Comparison of ENCODE assay signal across 11 cellular contexts in the genomic region with DNA sequence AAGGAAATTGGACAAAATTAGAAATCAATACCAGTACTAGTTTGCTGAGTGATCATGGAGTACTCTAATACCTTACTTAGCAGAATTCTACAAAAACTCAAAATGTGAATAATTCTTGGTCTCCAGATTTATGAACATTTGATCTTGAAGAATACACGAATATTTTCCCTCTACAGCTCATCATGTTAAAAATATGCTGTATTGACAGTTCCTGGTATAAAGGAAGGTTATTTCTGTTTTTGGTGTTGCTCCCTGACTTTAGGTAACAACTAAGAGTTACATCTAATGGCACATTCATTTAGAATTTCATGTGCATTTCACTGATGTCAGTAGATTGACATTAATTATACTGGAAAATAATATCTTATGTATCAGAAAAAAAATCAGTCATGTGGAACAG.
"Had no signal": no experiment of that assay in that cellular context is flagged by ENCODE, and none has a peak within 500 bp of the region (broad histone marks: within the 10 kb centered on the region; RNA-seq: fewer than 3 reads in every experiment).

No MANE protein-coding gene starts in this region.

- H3K9ac ChIP-seq: GM23248 had no signal

- H3K4me3 ChIP-seq: GM23248, GM23338, HAP-1 had no signal

- H2AFZ ChIP-seq: GM23248, GM23338 had no signal

- ATAC-seq: GM23338, HCT116 had no signal

- DNase-seq: GM23248, GOT3, H7, H9, HCEC 1CT, HFFc6 had no signal

- H3K36me3 ChIP-seq: HAP-1 had no signal

- FAIRE-seq: H1, H54 had no signal

- H3K9me3 ChIP-seq: HAP-1 had no signal

- H3K27ac ChIP-seq: GM23248 had no signal

- H3K4me2 ChIP-seq: GM23338 had no signal
